Comparison of ENCODE assay signal across 8 cellular contexts in the genomic region with DNA sequence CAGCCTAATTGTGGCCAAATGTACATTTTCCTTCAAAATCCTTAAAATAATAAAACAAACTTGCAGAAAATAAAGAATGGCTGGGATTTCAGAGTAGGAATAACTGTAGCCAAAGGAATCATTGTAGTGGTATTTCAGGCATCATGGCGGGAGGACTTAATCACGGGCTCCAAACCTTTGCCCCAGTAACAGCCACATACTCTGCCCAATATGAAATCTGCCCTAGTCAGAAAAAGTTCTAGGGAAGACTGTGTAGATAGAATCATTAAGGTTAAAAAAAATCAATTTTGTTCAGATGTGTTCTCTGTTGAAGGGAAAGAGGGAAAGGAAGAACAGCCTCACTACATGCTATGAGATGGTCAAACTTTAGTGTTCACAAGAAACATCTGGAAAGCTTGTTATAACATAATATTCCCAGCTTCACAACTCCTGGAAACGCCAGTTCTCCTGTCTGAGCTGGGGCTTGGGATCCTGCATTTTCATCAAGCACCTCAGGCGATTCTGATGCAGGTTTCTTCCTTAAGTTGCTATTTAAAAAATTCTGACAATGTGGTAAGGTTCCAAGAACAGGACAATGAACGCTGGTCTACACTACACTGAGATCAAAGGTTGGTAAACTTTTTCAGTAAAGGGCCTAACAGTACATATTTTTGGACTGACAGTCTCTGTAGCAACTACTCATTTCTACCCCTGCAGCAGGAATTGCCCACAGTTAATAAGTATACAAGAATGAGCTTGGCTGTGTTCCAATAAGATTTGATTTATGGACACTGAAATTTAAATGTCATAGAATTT.
DNase-seq lines count a peak whose midpoint lies in the region; TF ChIP-seq lines count a peak whose summit lies in the region.

No MANE protein-coding gene starts in this region.

- H3K14ac ChIP-seq in neuronal stem cell (ENCODE audit: low read length): no peak overlapping the region

- DNase-seq in ELR (ENCODE audit: low read depth): peak; percentile 80
- DNase-seq in HS-5 (ENCODE audit: low read depth): peak; percentile 48
- DNase-seq in colonic mucosa: no peak
- peak; percentile 22 for DNase-seq in myocyte (ENCODE audit: low read depth)
- no peak for DNase-seq in inferior parietal cortex (ENCODE audit: extremely low spot score)
- DNase-seq in adrenal gland: no peak
- DNase-seq in neuronal stem cell (ENCODE audit: low spot score): no peak
- DNase-seq in cerebellar nuclear complex (lab: John Stamatoyannopoulos, UW): no peak

- H3K9me3 ChIP-seq in colonic mucosa (no peaks in the 10 kb centered on the region), adrenal gland (replicated peaks in 1 of 3) (no peaks in the 10 kb centered on the region), neuronal stem cell (replicated peaks in 1 of 2; ENCODE audit: control insufficient read depth in 2 of 2, insufficient read depth in 1 of 2, low read depth in 1 of 2, low read length in 2 of 2) (peaks cover 0 to 8% of the 10 kb centered on the region in 2 donors)

- no peaks in the 10 kb centered on the region for H3K27me3 ChIP-seq in colonic mucosa
- H3K27me3 ChIP-seq in adrenal gland: no peaks in the 10 kb centered on the region
- H3K27me3 ChIP-seq in neuronal stem cell (ENCODE audit: control insufficient read depth in 3 of 3, insufficient read depth in 3 of 3, low read depth in 1 of 3, low read length in 3 of 3): no peaks in the 10 kb centered on the region

- no peak overlapping the region for H2BK5ac ChIP-seq in neuronal stem cell (ENCODE audit: low read length)

- H3K23ac ChIP-seq in neuronal stem cell (ENCODE audit: low read depth, low read length, poor library complexity): no peak overlapping the region

- no peak overlapping the region for H3K4me2 ChIP-seq in neuronal stem cell (ENCODE audit: insufficient read depth, low read length, poor library complexity, severe bottlenecking)

- no peak overlapping the region for H2AK5ac ChIP-seq in neuronal stem cell (ENCODE audit: low read depth, low read length)

- no peak for TF ChIP-seq POLR2A in adrenal gland (IDR thresholded peaks at IDR 0.05)

- H4K8ac ChIP-seq in neuronal stem cell (ENCODE audit: low read depth, low read length): no peak overlapping the region

- H3K36me3 ChIP-seq in colonic mucosa (no peaks in the 10 kb centered on the region), adrenal gland (replicated peaks in 1 of 2) (no peaks in the 10 kb centered on the region), neuronal stem cell (replicated peaks in 1 of 2; ENCODE audit: control insufficient read depth in 2 of 2, insufficient read depth in 2 of 2, low read length in 2 of 2) (peaks cover 4 to 73% of the 10 kb centered on the region in 2 donors)

- TF ChIP-seq CTCF in colonic mucosa (IDR thresholded peaks at IDR 0.05) (no peak), adrenal gland (IDR thresholded peaks at IDR 0.05) (no peak)

- no peak overlapping the region for H2BK15ac ChIP-seq in neuronal stem cell (ENCODE audit: low read length)

- H2BK12ac ChIP-seq in neuronal stem cell (ENCODE audit: low read length): no peak overlapping the region

- no peak overlapping the region for H2BK120ac ChIP-seq in neuronal stem cell (ENCODE audit: low read depth, low read length)

- H3K9ac ChIP-seq in colonic mucosa (ENCODE audit: low read depth in 2 of 2, low read length in 2 of 2): no peak overlapping the region
- H3K9ac ChIP-seq in neuronal stem cell (ENCODE audit: low read depth, low read length, poor library complexity): no peak overlapping the region

- intact Hi-C loops in colonic mucosa (cut with DNase I): no loop called here
- intact Hi-C loops in adrenal gland (cut with DNase I): no loop called here

- no peak overlapping the region for H3K4ac ChIP-seq in neuronal stem cell (ENCODE audit: low read length)

- no peaks in the 10 kb centered on the region for H3K79me1 ChIP-seq in neuronal stem cell (ENCODE audit: low read depth, low read length)

- H3K18ac ChIP-seq in neuronal stem cell (ENCODE audit: low read length): no peak overlapping the region

- no peak overlapping the region for H2AFZ ChIP-seq in neuronal stem cell (ENCODE audit: low read length)

- H3K4me1 ChIP-seq in colonic mucosa (peaks cover 18% of the 10 kb centered on the region), adrenal gland (replicated peaks in 1 of 2) (peaks cover 4 to 22% of the 10 kb centered on the region in 2 donors), neuronal stem cell (ENCODE audit: control insufficient read depth in 2 of 2, insufficient read depth in 1 of 2, low read depth in 1 of 2, low read length in 2 of 2) (peaks cover 0 to 4% of the 10 kb centered on the region in 2 donors)

- H3K27ac ChIP-seq in colonic mucosa (peak overlapping the region; percentile 37), adrenal gland (peak overlapping the region in 2 of 5 donors; percentile 13 to 45), neuronal stem cell (replicated peaks; ENCODE audit: low read length) (no peak overlapping the region)

- H3K4me3 ChIP-seq in colonic mucosa (no peak overlapping the region), adrenal gland (no peak overlapping the region), neuronal stem cell (ENCODE audit: low read length in 2 of 2) (no peak overlapping the region)

- H4K91ac ChIP-seq in neuronal stem cell (ENCODE audit: low read depth, low read length, poor library complexity): no peak overlapping the region

- WGBS in adrenal gland, 4 donors: 54 to 67% (median 63%) methylated on average over 5 of the region's 5 CpGs
- WGBS in neuronal stem cell (ENCODE audit: extremely low coverage in 2 of 2, insufficient read length in 2 of 2, insufficient replicate concordance in 1 of 2), 2 donors: no CpG with 5 or more reads among the region's 5 CpGs

Comparison
In these comparisons a context has a peak if more than half of its experiments do, and no peak if none do; other contexts are left out.
1. DNase-seq: peak in ELR (single experiment), HS-5 (single experiment) and myocyte (single experiment); none in colonic mucosa (single experiment), inferior parietal cortex (single experiment), adrenal gland (0 of 7), neuronal stem cell (single experiment) and cerebellar nuclear complex (0 of 2).